Comparison of ENCODE assay signal across 8 cellular contexts in the genomic region with DNA sequence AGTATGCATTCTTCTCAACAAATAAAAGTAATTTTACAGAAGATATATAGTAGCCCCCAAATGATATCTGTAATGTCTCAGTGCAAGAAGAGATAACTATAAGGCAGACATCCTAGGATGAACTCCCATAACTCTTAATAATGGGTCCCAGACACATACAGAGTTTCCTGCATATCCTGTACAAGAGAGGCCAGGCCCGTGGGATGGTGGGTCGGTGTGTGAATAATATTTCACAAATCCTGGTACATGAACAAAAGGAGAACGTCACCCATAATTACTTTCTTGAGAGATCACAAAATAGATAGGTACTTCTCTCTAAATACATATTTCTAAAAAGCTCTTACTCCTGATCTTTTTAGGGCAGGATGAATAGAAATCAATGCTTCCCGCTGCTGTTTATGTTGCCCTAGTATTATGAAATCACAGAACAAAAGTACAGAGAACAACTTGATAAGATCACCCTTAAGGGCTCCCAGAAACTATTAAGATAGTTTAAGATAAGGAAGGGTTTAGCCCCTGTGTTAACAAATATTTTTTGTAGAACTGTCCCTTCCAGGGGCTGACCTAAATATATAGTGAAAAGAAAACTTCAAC. TPM values are rescaled to one million over a fixed set of nuclear protein-coding genes. Genes with fewer than 3 reads are reported as not detected.
DNase-seq lines count a peak whose midpoint lies in the region; ATAC-seq, FAIRE-seq and TF ChIP-seq lines count a peak whose summit lies in the region.

No MANE protein-coding gene starts in this region.

- H3K4me3 ChIP-seq in right lobe of liver = peak overlapping the region; percentile 32 to 74 (median 73)
- peak overlapping the region in 2 of 4 donors; percentile 22 to 25 for H3K4me3 ChIP-seq in pancreas

- no peak overlapping the region for H3K27ac Mint-ChIP-seq in activated naive CD4-positive, alpha-beta T cell treated with anti-CD3 and anti-CD28 coated beads, Interleukin-2, amount 10 ng/mL, durations not matched to agents 7 days and 5 days
- peak overlapping the region; percentile 61 for H3K27ac Mint-ChIP-seq in type B pancreatic cell

- H3K36me3 Mint-ChIP-seq in activated naive CD4-positive, alpha-beta T cell treated with anti-CD3 and anti-CD28 coated beads, Interleukin-2, amount 10 ng/mL, durations not matched to agents 7 days and 5 days = peaks cover 33% of the 10 kb centered on the region
- H3K36me3 Mint-ChIP-seq in type B pancreatic cell = peaks cover 23% of the 10 kb centered on the region

- ATAC-seq in right lobe of liver (no peak), GM18870 (IDR thresholded peaks at IDR 0.05; ENCODE audit: unreplicated experiment) (no peak), pancreas (no peak)

- H3K36me3 ChIP-seq in right lobe of liver = no peaks in the 10 kb centered on the region
- no peaks in the 10 kb centered on the region for H3K36me3 ChIP-seq in pancreas

- TF ChIP-seq CTCF in right lobe of liver (IDR thresholded peaks at IDR 0.05) (no peak), type B pancreatic cell (conservative IDR thresholded peaks at IDR 0.05) (no peak), pancreas (IDR thresholded peaks at IDR 0.05) (no peak)

- FAIRE-seq in pancreas (lab: Jason Lieb, UNC) = no peak

- H3K27me3 Mint-ChIP-seq in activated naive CD4-positive, alpha-beta T cell treated with anti-CD3 and anti-CD28 coated beads, Interleukin-2, amount 10 ng/mL, durations not matched to agents 7 days and 5 days = peaks cover 3% of the 10 kb centered on the region
- no peaks in the 10 kb centered on the region for H3K27me3 Mint-ChIP-seq in type B pancreatic cell

- no peaks in the 10 kb centered on the region for H3K27me3 ChIP-seq in right lobe of liver
- no peaks in the 10 kb centered on the region for H3K27me3 ChIP-seq in pancreas

- H3K9me3 ChIP-seq in right lobe of liver (no peaks in the 10 kb centered on the region), pancreas (no peaks in the 10 kb centered on the region)

- TF ChIP-seq POLR2A in right lobe of liver (IDR thresholded peaks at IDR 0.05) = no peak

- 8% methylated on average over 4 of the region's 4 CpGs for WGBS in right lobe of liver (ENCODE audit: insufficient coverage, low coverage, low lambda C conversion rate, missing lambda C conversion rate)
- 14 to 23% methylated on average over 4 of the region's 4 CpGs for WGBS in pancreas, 2 donors

- H3K4me1 Mint-ChIP-seq in activated naive CD4-positive, alpha-beta T cell treated with anti-CD3 and anti-CD28 coated beads, Interleukin-2, amount 10 ng/mL, durations not matched to agents 7 days and 5 days = peaks cover 78% of the 10 kb centered on the region
- peaks cover 47% of the 10 kb centered on the region for H3K4me1 Mint-ChIP-seq in type B pancreatic cell (ENCODE audit: unreplicated experiment)

- H3K9me3 Mint-ChIP-seq in activated naive CD4-positive, alpha-beta T cell treated with anti-CD3 and anti-CD28 coated beads, Interleukin-2, amount 10 ng/mL, durations not matched to agents 7 days and 5 days = peaks cover 2% of the 10 kb centered on the region
- no peaks in the 10 kb centered on the region for H3K9me3 Mint-ChIP-seq in type B pancreatic cell

- H3K27ac ChIP-seq in right lobe of liver (peak overlapping the region; percentile 91 to 99 (median 98)), pancreas (peak overlapping the region in 2 of 4 donors; percentile 40 to 96)

- H3K4me3 Mint-ChIP-seq in activated naive CD4-positive, alpha-beta T cell treated with anti-CD3 and anti-CD28 coated beads, Interleukin-2, amount 10 ng/mL, durations not matched to agents 7 days and 5 days = peak overlapping the region; percentile 26
- H3K4me3 Mint-ChIP-seq in type B pancreatic cell = peak overlapping the region; percentile 85

- no peak for DNase-seq in activated naive CD4-positive, alpha-beta T cell treated with anti-CD3 and anti-CD28 coated beads, Interleukin-2, amount 10 ng/mL, durations not matched to agents 7 days and 5 days
- DNase-seq in activated naive CD4-positive, alpha-beta T cell treated with Interleukin-2 at 50 U/mL for 16 hours = no peak
- DNase-seq in astrocyte of the hippocampus (ENCODE audit: low read depth, low spot score) (peak; percentile 52), right lobe of liver (no peak), type B pancreatic cell (ENCODE audit: extremely low spot score, unreplicated experiment) (no peak), COLO668 (lab: John Stamatoyannopoulos, UW; ENCODE audit: unreplicated experiment) (no peak), pancreas (no peak)

- H3K4me1 ChIP-seq in right lobe of liver (peaks cover 0 to 33% (median 12%) of the 10 kb centered on the region in 4 donors), pancreas (peaks cover 27 to 42% (median 40%) of the 10 kb centered on the region in 3 donors)

- CTCF ChIA-PET in activated naive CD4-positive, alpha-beta T cell treated with anti-CD3 and anti-CD28 coated beads, Interleukin-2, amount 10 ng/mL, durations not matched to agents 7 days and 5 days (lab: Charles Lee) = interaction anchor here (1.2 kb wide), 1 partner anchor 141 kb away, joined by 4 read pairs; no protein-coding TSS in a partner anchor

- intact Hi-C loops in right lobe of liver (cut with DNase I) = loop anchor here (10.0 kb wide), 3 partner anchors 49 to 129 kb away; no protein-coding TSS in a partner anchor
- intact Hi-C loops in pancreas (cut with DNase I) = no loop called here

RNA-seq across cellular contexts. Expression of a gene that starts 5.4 kb away (rescaled TPM):
- total RNA-seq in right lobe of liver (10 to 100 TPM in 5 of 6 experiments, 1 to 10 TPM in 1; 9.0 to 24.4 (median 15.8) TPM), type B pancreatic cell (ENCODE audit: low replicate concordance) (16.0 and 25.9 TPM in 2 replicates), pancreas (10 to 100 TPM in 1 of 6 donors, 1 to 10 TPM in 5; 4.4 to 12.7 (median 5.9) TPM)
- polyA plus RNA-seq in pancreas = 1 to 10 TPM; 3.2 to 4.0 TPM

RNA-seq across cellular contexts. Expression of a gene that starts 41.7 kb away (rescaled TPM):
- 10 to 100 TPM; 14.7 to 25.3 (median 21.0) TPM for total RNA-seq in right lobe of liver
- 32.0 and 34.9 TPM in 2 replicates for total RNA-seq in type B pancreatic cell (ENCODE audit: low replicate concordance)
- 10 to 100 TPM; 18.2 to 28.9 (median 22.9) TPM for total RNA-seq in pancreas
- polyA plus RNA-seq in pancreas = 1 to 10 TPM; 3.5 to 4.0 TPM

Comparison
In these comparisons a context has a peak if more than half of its experiments do, and no peak if none do; other contexts are left out.
1. intact Hi-C loops: an anchor here in right lobe of liver (10.0 kb wide); none called in pancreas.